ENCODE assay signal across 8 cellular contexts in the genomic region with DNA sequence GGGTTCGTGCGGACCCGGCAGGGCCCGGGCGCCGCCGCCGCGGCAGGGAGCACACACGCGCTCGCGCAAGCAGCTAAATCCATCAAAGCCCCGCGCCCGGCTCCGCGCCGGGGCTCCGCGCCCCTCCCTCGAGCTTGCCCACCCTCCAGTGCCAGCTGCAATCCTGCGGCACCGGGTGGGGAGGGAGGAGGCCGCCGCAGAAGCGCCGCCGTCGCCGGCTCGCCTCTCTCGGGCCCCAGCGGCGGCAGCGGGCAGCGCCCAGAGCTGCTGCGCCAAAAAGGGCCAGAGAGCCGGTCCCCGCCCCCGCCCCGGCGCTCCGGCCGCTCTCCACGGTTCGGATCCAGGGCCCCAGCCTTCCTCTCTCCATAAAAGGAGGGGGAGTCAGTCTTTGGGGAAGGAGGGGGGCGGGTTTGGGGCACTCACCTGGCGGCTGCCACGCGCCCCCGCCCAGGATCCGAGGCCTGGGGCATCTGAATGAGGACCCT. TPM values are rescaled to one million over a fixed set of nuclear protein-coding genes. Genes with fewer than 3 reads are reported as not detected.
A peak's percentile ranks its signal among the peaks of the same experiment; 100 is the strongest.
DNase-seq lines count a peak whose midpoint lies in the region; ATAC-seq and TF ChIP-seq lines count a peak whose summit lies in the region.

No MANE protein-coding gene starts in this region.

- H3K9me3 ChIP-seq in HAP-1 (no peaks in the 10 kb centered on the region), esophagus muscularis mucosa (no peaks in the 10 kb centered on the region), mucosa of rectum (ENCODE audit: control insufficient read depth in 2 of 2, low read length in 2 of 2) (no peaks in the 10 kb centered on the region), uterus (no peaks in the 10 kb centered on the region)

- H3K4me1 ChIP-seq in HAP-1: peaks cover 2% of the 10 kb centered on the region; the same call in 1 of the 2 replicates
- H3K4me1 ChIP-seq in esophagus muscularis mucosa: peaks cover 42 to 74% (median 56%) of the 10 kb centered on the region in 4 donors
- peaks cover 21 to 32% of the 10 kb centered on the region in 2 donors for H3K4me1 ChIP-seq in mucosa of rectum (ENCODE audit: control insufficient read depth in 2 of 2, insufficient read depth in 2 of 2, low read length in 2 of 2)
- peaks cover 0 to 6% of the 10 kb centered on the region in 2 donors for H3K4me1 ChIP-seq in uterus

- H3K4me1 Mint-ChIP-seq in CD14-positive monocyte: peaks cover 10% of the 10 kb centered on the region
- H3K4me1 Mint-ChIP-seq in T-helper 2 cell treated with Interferon-gamma antibody and Interleukin-4, amounts not matched to agents 5 μg/mL and 100 μg/mL, for 36 hours (ENCODE audit: low read depth): peaks cover 2% of the 10 kb centered on the region

- 5% methylated on average over 4 of the region's 53 CpGs for WGBS in esophagus muscularis mucosa

- peaks cover 0 to 16% (median 0%) of the 10 kb centered on the region in 7 donors for H3K9me3 Mint-ChIP-seq in CD14-positive monocyte
- H3K9me3 Mint-ChIP-seq in T-helper 2 cell treated with Interferon-gamma antibody and Interleukin-4, amounts not matched to agents 5 μg/mL and 100 μg/mL, for 36 hours: no peaks in the 10 kb centered on the region

- TF ChIP-seq CTCF in CD14-positive monocyte (IDR thresholded peaks at IDR 0.05): peak; percentile 10
- TF ChIP-seq CTCF in esophagus muscularis mucosa (IDR thresholded peaks at IDR 0.05): peak in 2 of 3 experiments; percentile 23 to 54
- TF ChIP-seq CTCF in uterus (IDR thresholded peaks at IDR 0.05): peak in 1 of 4 experiments; percentile 61

- H3K27ac ChIP-seq in esophagus muscularis mucosa (replicated peaks in 1 of 4) (peak overlapping the region; percentile 90 to 96 (median 93)), mucosa of rectum (ENCODE audit: low read depth in 2 of 2, low read length in 2 of 2) (peak overlapping the region; percentile 58 to 73), uterus (peak overlapping the region; percentile 82 to 92)

- H3K4me3 ChIP-seq in HAP-1 (peak overlapping the region; percentile 11; the same call in 1 of the 2 replicates), esophagus muscularis mucosa (peak overlapping the region; percentile 65 to 89 (median 81)), mucosa of rectum (ENCODE audit: low read length in 2 of 2) (peak overlapping the region; percentile 40 to 41), uterus (peak overlapping the region; percentile 23 to 50)

- peaks cover 65 to 87% (median 73%) of the 10 kb centered on the region in 3 donors for H3K27me3 Mint-ChIP-seq in CD14-positive monocyte (ENCODE audit: low read depth in 3 of 3)
- peaks cover 51% of the 10 kb centered on the region for H3K27me3 Mint-ChIP-seq in T-helper 2 cell treated with Interferon-gamma antibody and Interleukin-4, amounts not matched to agents 5 μg/mL and 100 μg/mL, for 36 hours (ENCODE audit: low read depth)

- no peak overlapping the region for H3K4me3 Mint-ChIP-seq in CD14-positive monocyte
- H3K4me3 Mint-ChIP-seq in T-helper 2 cell treated with Interferon-gamma antibody and Interleukin-4, amounts not matched to agents 5 μg/mL and 100 μg/mL, for 36 hours: no peak overlapping the region

- no peak for TF ChIP-seq POLR2A in esophagus muscularis mucosa (IDR thresholded peaks at IDR 0.05; ENCODE audit: low read depth)
- peak in 1 of 2 donors; percentile 37 for TF ChIP-seq POLR2A in uterus (IDR thresholded peaks at IDR 0.05)

- ATAC-seq in HG03139 (IDR thresholded peaks at IDR 0.05; ENCODE audit: unreplicated experiment): no peak
- ATAC-seq in GM21825 (IDR thresholded peaks at IDR 0.05; ENCODE audit: unreplicated experiment): no peak

- DNase-seq in CD14-positive monocyte (ENCODE audit: low spot score) (no peak), HAP-1 (ENCODE audit: low spot score in 2 of 2) (peak; percentile 5 to 49), esophagus muscularis mucosa (ENCODE audit: extremely low spot score) (no peak), uterus (peak; percentile 63 to 66)
- DNase-seq in T-helper 2 cell treated with Interferon-gamma antibody and Interleukin-4, amounts not matched to agents 5 μg/mL and 100 μg/mL, for 36 hours (ENCODE audit: low spot score): peak; percentile 25

- H3K36me3 Mint-ChIP-seq in CD14-positive monocyte: no peaks in the 10 kb centered on the region
- H3K36me3 Mint-ChIP-seq in T-helper 2 cell treated with Interferon-gamma antibody and Interleukin-4, amounts not matched to agents 5 μg/mL and 100 μg/mL, for 36 hours (ENCODE audit: low read depth): no peaks in the 10 kb centered on the region

- H3K27me3 ChIP-seq in HAP-1 (ENCODE audit: low read depth): peaks cover 30% of the 10 kb centered on the region
- peaks cover 0 to 25% (median 0%) of the 10 kb centered on the region in 4 donors for H3K27me3 ChIP-seq in esophagus muscularis mucosa
- H3K27me3 ChIP-seq in mucosa of rectum (ENCODE audit: control insufficient read depth in 2 of 2, insufficient read depth in 2 of 2, low read length in 2 of 2): peaks cover 10 to 15% of the 10 kb centered on the region in 2 donors
- H3K27me3 ChIP-seq in uterus: peaks cover 0 to 7% of the 10 kb centered on the region in 2 donors

- in situ Hi-C loops in HAP-1 (cut with MboI; ENCODE audit: low sequenced_read_pairs): no loop called here

- intact Hi-C loops in CD14-positive monocyte (cut with micrococcal nuclease): no loop called here
- intact Hi-C loops in esophagus muscularis mucosa (cut with DNase I): loop anchor here (2.0 to 5.0 kb wide), 3 partner anchors 147 to 252 kb away; no protein-coding TSS in a partner anchor
- intact Hi-C loops in uterus (cut with DNase I; ENCODE audit: low total_unique reads): loop anchor here (5.0 to 10.0 kb wide), 2 partner anchors 72 to 185 kb away; no protein-coding TSS in a partner anchor

- peak overlapping the region; percentile 32 to 59 for H3K9ac ChIP-seq in mucosa of rectum (ENCODE audit: low read depth in 1 of 2, low read length in 2 of 2)

- no peak overlapping the region for H3K27ac Mint-ChIP-seq in CD14-positive monocyte
- no peak overlapping the region for H3K27ac Mint-ChIP-seq in T-helper 2 cell treated with Interferon-gamma antibody and Interleukin-4, amounts not matched to agents 5 μg/mL and 100 μg/mL, for 36 hours

- H3K36me3 ChIP-seq in HAP-1 (replicated peaks) (no peaks in the 10 kb centered on the region), esophagus muscularis mucosa (no peaks in the 10 kb centered on the region), mucosa of rectum (ENCODE audit: control insufficient read depth in 2 of 2, insufficient read depth in 2 of 2, low read length in 2 of 2) (peaks cover 0 to 2% of the 10 kb centered on the region in 2 donors), uterus (no peaks in the 10 kb centered on the region)

- no peak for TF ChIP-seq EP300 in esophagus muscularis mucosa (IDR thresholded peaks at IDR 0.05)

RNA-seq across cellular contexts. Expression of a gene that starts 0.4 kb away (rescaled TPM):
- under 1 TPM in 1 of 2 donors, not detected in 1; 0.29 TPM for polyA plus RNA-seq in CD14-positive monocyte
- total RNA-seq in esophagus muscularis mucosa: 100 to 1,000 TPM in 2 of 4 donors, 10 to 100 TPM in 2; 88.0 to 184 (median 119) TPM
- total RNA-seq in uterus: 10 to 100 TPM; 20.9 to 35.1 (median 33.6) TPM

Comparison
In these comparisons a context has a peak if more than half of its experiments do, and no peak if none do; other contexts are left out.
1. DNase-seq: peak in HAP-1 (2 of 2), T-helper 2 cell treated with Interferon-gamma antibody and Interleukin-4, amounts not matched to agents 5 μg/mL and 100 μg/mL, for 36 hours (single experiment) and uterus (2 of 2); none in CD14-positive monocyte (single experiment) and esophagus muscularis mucosa (single experiment).
2. H3K4me3 ChIP-seq: peak in every context shown above with its lines; median percentile 81 in esophagus muscularis mucosa; 40 in mucosa of rectum; 36 in uterus; 11 in HAP-1.
3. intact Hi-C loops: an anchor here in esophagus muscularis mucosa (2.0 to 5.0 kb wide) and uterus (5.0 to 10.0 kb wide); none called in CD14-positive monocyte.
4. Peak in every context shown above with its lines, with median percentiles within 50 percentile points of each other: H3K27ac ChIP-seq.